17 cellular contexts compared by ENCODE assay signal in genomic region chr20:25061821-25062530, GRCh38. TPM values are rescaled to one million over a fixed set of nuclear protein-coding genes. Genes with fewer than 3 reads are reported as not detected.
"Had no signal": no experiment of that assay in that cellular context is flagged by ENCODE, and none has a peak within 500 bp of the region (broad histone marks: within the 10 kb centered on the region; RNA-seq: fewer than 3 reads in every experiment).

No MANE protein-coding gene starts in this region.

- H3K9me3 Mint-ChIP-seq: activated CD4-positive, alpha-beta memory T cell treated with anti-CD3 and anti-CD28 coated beads, Interleukin-2, amount 10 ng/mL, durations not matched to agents 7 days and 5 days; activated naive CD4-positive, alpha-beta T cell treated with anti-CD3 and anti-CD28 coated beads, Interleukin-2, amount 50 U/mL, for 24 hours; central memory CD8-positive, alpha-beta T cell; dendritic cell treated with granulocyte-macrophage colony-stimulating factor and Interleukin-4, amounts not matched to agents 40 ng/mL and 50 ng/mL, for 4 days; effector memory CD8-positive, alpha-beta T cell; mesothelial cell of epicardium; neural progenitor cell; T-helper 2 cell treated with Interferon-gamma antibody and Interleukin-4, amounts not matched to agents 5 μg/mL and 100 μg/mL, for 36 hours had no signal

- H3K4me3 Mint-ChIP-seq: activated CD4-positive, alpha-beta memory T cell treated with anti-CD3 and anti-CD28 coated beads, Interleukin-2, amount 10 ng/mL, durations not matched to agents 7 days and 5 days; activated naive CD4-positive, alpha-beta T cell treated with anti-CD3 and anti-CD28 coated beads, Interleukin-2, amount 50 U/mL, for 24 hours; central memory CD8-positive, alpha-beta T cell; dendritic cell treated with granulocyte-macrophage colony-stimulating factor and Interleukin-4, amounts not matched to agents 40 ng/mL and 50 ng/mL, for 4 days; effector memory CD8-positive, alpha-beta T cell; mesothelial cell of epicardium; neural progenitor cell; T-helper 2 cell treated with Interferon-gamma antibody and Interleukin-4, amounts not matched to agents 5 μg/mL and 100 μg/mL, for 36 hours had no signal

- H3K27ac Mint-ChIP-seq: activated CD4-positive, alpha-beta memory T cell treated with anti-CD3 and anti-CD28 coated beads, Interleukin-2, amount 10 ng/mL, durations not matched to agents 7 days and 5 days; activated naive CD4-positive, alpha-beta T cell treated with anti-CD3 and anti-CD28 coated beads, Interleukin-2, amount 50 U/mL, for 24 hours; dendritic cell treated with granulocyte-macrophage colony-stimulating factor and Interleukin-4, amounts not matched to agents 40 ng/mL and 50 ng/mL, for 4 days; mesothelial cell of epicardium; neural progenitor cell had no signal

- H3K9ac ChIP-seq: neural progenitor cell had no signal

- H3K36me3 Mint-ChIP-seq: activated naive CD4-positive, alpha-beta T cell treated with anti-CD3 and anti-CD28 coated beads, Interleukin-2, amount 50 U/mL, for 24 hours; mesothelial cell of epicardium; neural progenitor cell had no signal

- H3K4me3 ChIP-seq: gastroesophageal sphincter, lower lobe of right lung, neural progenitor cell had no signal

- H3K27me3 Mint-ChIP-seq: activated naive CD4-positive, alpha-beta T cell treated with anti-CD3 and anti-CD28 coated beads, Interleukin-2, amount 50 U/mL, for 24 hours; central memory CD8-positive, alpha-beta T cell had no signal

- H3K36me3 ChIP-seq: gastroesophageal sphincter, lower lobe of right lung, neural progenitor cell had no signal

- H3K9me3 ChIP-seq: gastroesophageal sphincter, lower lobe of right lung had no signal

- ATAC-seq: effector memory CD8-positive, alpha-beta T cell; gastroesophageal sphincter; lower lobe of right lung had no signal

- DNase-seq: activated CD4-positive, alpha-beta memory T cell treated with anti-CD3 and anti-CD28 coated beads, Interleukin-2, amount 10 ng/mL, durations not matched to agents 7 days and 5 days; activated CD4-positive, alpha-beta T cell treated with anti-CD3 and anti-CD28 coated beads for 1 hour; activated CD8-positive, alpha-beta memory T cell treated with anti-CD3 and anti-CD28 coated beads, Interleukin-2, amount 50 U/mL, for 48 hours; effector memory CD8-positive, alpha-beta T cell; hypothalamus; lower lobe of right lung; stimulated activated CD4-positive, alpha-beta T cell treated with anti-CD3 and anti-CD28 coated beads, Interleukin-15, amount 100 ng/mL, for 24 hours; stimulated activated CD4-positive, alpha-beta T cell treated with anti-CD3 and anti-CD28 coated beads, Interleukin-4, amount 100 ng/mL, for 24 hours had no signal

- H3K27ac ChIP-seq: epithelial cell of prostate, gastroesophageal sphincter, lower lobe of right lung, neural progenitor cell had no signal

- H3K27me3 ChIP-seq: gastroesophageal sphincter had no signal

RNA-seq across cellular contexts. Expression of gene VSX1, which starts 20.0 kb away (rescaled TPM):
- total RNA-seq: activated CD4-positive, alpha-beta memory T cell treated with anti-CD3 and anti-CD28 coated beads, Interleukin-2, amount 10 ng/mL, durations not matched to agents 7 days and 5 days; gastroesophageal sphincter; lower lobe of right lung; mesothelial cell of epicardium; pulmonary artery endothelial cell had no signal
